22 cellular contexts compared by ENCODE assay signal in genomic region chr3:133992951-133993595, GRCh38. TPM values are rescaled to one million over a fixed set of nuclear protein-coding genes. Genes with fewer than 3 reads are reported as not detected.
"Had no signal": no experiment of that assay in that cellular context is flagged by ENCODE, and none has a peak within 500 bp of the region (broad histone marks: within the 10 kb centered on the region; RNA-seq: fewer than 3 reads in every experiment).

No MANE protein-coding gene starts in this region.

- H3K9ac ChIP-seq: neural progenitor cell had no signal

- H3K4me2 ChIP-seq: neural progenitor cell had no signal

- H3K9me3 ChIP-seq: esophagus squamous epithelium, gastrocnemius medialis, lower lobe of right lung, ovary, prostate gland, tibial artery had no signal

- H3K27ac ChIP-seq: cardiac muscle cell, dorsolateral prefrontal cortex, gastrocnemius medialis, neural progenitor cell, ovary, prostate gland, tibial artery had no signal

- FAIRE-seq: urothelium cell line had no signal

- H3K27me3 ChIP-seq: cardiac muscle cell, dorsolateral prefrontal cortex, esophagus squamous epithelium, gastrocnemius medialis, ovary, tibial artery had no signal

- ATAC-seq: effector memory CD8-positive, alpha-beta T cell; gastrocnemius medialis; naive thymus-derived CD8-positive, alpha-beta T cell had no signal

- H3K4me1 ChIP-seq: prostate gland had no signal

- H2AFZ ChIP-seq: neural progenitor cell had no signal

- H3K36me3 ChIP-seq: cardiac muscle cell, esophagus squamous epithelium, gastrocnemius medialis, lower lobe of right lung, neural progenitor cell, ovary, prostate gland, tibial artery had no signal

- H3K4me3 ChIP-seq: cardiac muscle cell, dorsolateral prefrontal cortex, esophagus squamous epithelium, gastrocnemius medialis, lower lobe of right lung, neural progenitor cell, ovary, prostate gland, tibial artery had no signal

- DNase-seq: activated CD4-positive, alpha-beta T cell treated with anti-CD3 and anti-CD28 coated beads for 1 hour; activated effector memory CD4-positive, alpha-beta T cell treated with anti-CD3 and anti-CD28 coated beads, Interleukin-2, amount 50 U/mL, for 16 hours; activated naive CD4-positive, alpha-beta T cell treated with anti-CD3 and anti-CD28 coated beads, Interleukin-2, amount 10 ng/mL, durations not matched to agents 7 days and 5 days; activated T-cell treated with anti-CD3 and anti-CD28 coated beads for 4 hours; dorsolateral prefrontal cortex; effector memory CD8-positive, alpha-beta T cell; esophagus squamous epithelium; gastrocnemius medialis; hypothalamus; lower lobe of right lung; naive thymus-derived CD8-positive, alpha-beta T cell; ovary; stimulated activated CD4-positive, alpha-beta T cell treated with anti-CD3 and anti-CD28 coated beads, Interleukin-12 subunit alpha, Interleukin-12 subunit beta, amount 100 ng/mL, for 4 hours; stimulated activated CD4-positive, alpha-beta T cell treated with anti-CD3 and anti-CD28 coated beads, Interleukin-4, amount 100 ng/mL, for 4 hours; T-helper 9 cell; tibial artery had no signal

RNA-seq across cellular contexts. Expression of gene SLCO2A1, which starts 36.7 kb away (rescaled TPM):
- total RNA-seq: activated CD8-positive, alpha-beta memory T cell treated with anti-CD3 and anti-CD28 coated beads for 36 hours; naive thymus-derived CD8-positive, alpha-beta T cell; T-helper 1 cell treated with Interleukin-12 subunit alpha and Interleukin-12 subunit beta and Interleukin-4 antibody, amounts not matched to agents 30 ng/mL and 1 ng/mL, for 36 hours had no signal
- polyA plus RNA-seq: naive thymus-derived CD8-positive, alpha-beta T cell had no signal
